ENCODE assay signal across 21 cellular contexts in the genomic region with DNA sequence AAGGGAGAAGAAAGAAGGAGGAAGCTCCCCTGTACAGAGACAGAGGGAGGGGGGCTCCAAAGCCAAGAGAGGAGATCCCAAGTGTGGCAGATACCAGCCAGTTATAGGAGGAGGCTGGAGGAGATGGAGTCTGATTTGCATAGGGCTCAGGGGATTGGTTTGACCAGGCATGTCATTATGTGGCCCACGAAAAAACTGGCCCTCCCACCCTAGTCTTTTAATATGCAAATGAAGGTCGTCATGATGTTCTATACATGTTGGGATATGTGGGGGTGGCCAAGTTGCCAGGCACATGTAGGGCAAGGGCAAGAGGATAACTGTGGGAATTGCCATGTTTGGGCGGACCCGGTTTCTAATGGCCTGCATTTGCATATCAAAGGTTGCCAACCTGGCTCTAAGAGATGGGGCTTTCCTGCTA.
"Had no signal": no experiment of that assay in that cellular context is flagged by ENCODE, and none has a peak within 500 bp of the region (broad histone marks: within the 10 kb centered on the region; RNA-seq: fewer than 3 reads in every experiment).

No MANE protein-coding gene starts in this region.

- H3K9me3 ChIP-seq: ovary had no signal

- H3K27me3 ChIP-seq: cardiac muscle cell, left lung, ovary had no signal

- H3K27ac ChIP-seq: cardiac muscle cell, left lung, ovary, psoas muscle, tibial artery had no signal

- H3K36me3 ChIP-seq: cardiac muscle cell, left lung, ovary, tibial artery had no signal

- DNase-seq: activated CD4-positive, alpha-beta T cell treated with anti-CD3 and anti-CD28 coated beads, Interleukin-2, amount 10 ng/mL, durations not matched to agents 7 days and 5 days; activated CD8-positive, alpha-beta T cell treated with anti-CD3 and anti-CD28 coated beads, Interleukin-2, amount 10 ng/mL, durations not matched to agents 7 days and 5 days; activated naive CD4-positive, alpha-beta T cell treated with Interleukin-2 at 50 U/mL for 16 hours; activated naive CD8-positive, alpha-beta T cell treated with anti-CD3 and anti-CD28 coated beads, Interleukin-2, amount 10 ng/mL, durations not matched to agents 7 days and 5 days; activated T-cell treated with anti-CD3 and anti-CD28 coated beads, Interleukin-2, amount 50 U/mL, for 24 hours; amygdala; dermis blood vessel endothelial cell; effector memory CD4-positive, alpha-beta T cell; foreskin fibroblast; kidney; left lung; mammary epithelial cell; ovary; psoas muscle; right cardiac atrium; stimulated activated CD4-positive, alpha-beta T cell treated with anti-CD3 and anti-CD28 coated beads, Interleukin-2, amount 100 ng/mL, for 24 hours; stimulated activated naive CD4-positive, alpha-beta T cell treated with Interleukin-2 at 50 U/mL for 16 hours; T1000; tibial artery had no signal

- ATAC-seq: activated CD4-positive, CD25-positive, alpha-beta regulatory T cell treated with anti-CD3 and anti-CD28 coated beads, Interleukin-2, amount 50 U/mL, for 24 hours; activated CD8-positive, alpha-beta T cell treated with anti-CD3 and anti-CD28 coated beads, Interleukin-2, amount 10 ng/mL, durations not matched to agents 7 days and 5 days; left lung; psoas muscle; right cardiac atrium had no signal

- H3K4me1 ChIP-seq: left lung, psoas muscle, tibial artery had no signal

- H3K4me3 ChIP-seq: cardiac muscle cell, left lung, ovary, psoas muscle, tibial artery had no signal
